Comparison of ENCODE assay signal across 2 cellular contexts in the genomic region with DNA sequence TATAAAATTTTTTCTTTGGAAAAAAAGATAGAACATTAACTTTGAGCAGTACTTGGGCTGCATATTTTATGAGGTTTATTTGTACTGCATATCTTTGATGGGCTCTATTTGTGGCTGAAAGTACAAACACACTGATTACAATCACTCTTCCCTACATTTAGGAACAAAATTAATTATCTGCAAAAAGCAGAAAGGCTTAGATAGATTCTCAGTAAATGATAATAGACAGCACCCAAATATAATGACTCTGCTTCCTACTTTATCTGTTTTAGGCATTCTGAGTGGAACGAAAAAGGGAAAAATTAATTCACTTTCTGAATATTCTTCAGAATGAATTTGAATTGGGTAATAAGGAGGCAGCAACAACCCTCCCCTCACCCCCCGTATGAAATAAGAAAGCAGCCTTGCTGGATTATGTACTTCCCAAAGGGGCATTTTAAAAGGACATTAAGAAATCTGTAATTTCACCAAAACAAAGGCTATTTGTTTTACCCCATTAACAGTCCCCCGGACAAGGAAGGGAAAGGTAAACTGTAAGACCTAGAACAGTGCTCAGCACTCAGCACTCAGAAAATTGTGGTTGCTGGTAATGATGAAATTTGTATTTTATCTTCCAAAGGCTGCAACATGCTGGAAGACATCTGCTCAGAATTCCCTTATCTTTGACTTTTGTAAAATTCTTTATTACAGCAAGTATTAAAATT.
TF ChIP-seq lines count a peak whose summit lies in the region.

No MANE protein-coding gene starts in this region.

TF ChIP-seq in SK-N-SH treated with all-trans-retinoic acid at 6 μM for 48 hours, 23 proteins besides CTCF, POLR2A, EP300 and RAD21 (continued from another document):
- TF ChIP-seq, protein P1, sequence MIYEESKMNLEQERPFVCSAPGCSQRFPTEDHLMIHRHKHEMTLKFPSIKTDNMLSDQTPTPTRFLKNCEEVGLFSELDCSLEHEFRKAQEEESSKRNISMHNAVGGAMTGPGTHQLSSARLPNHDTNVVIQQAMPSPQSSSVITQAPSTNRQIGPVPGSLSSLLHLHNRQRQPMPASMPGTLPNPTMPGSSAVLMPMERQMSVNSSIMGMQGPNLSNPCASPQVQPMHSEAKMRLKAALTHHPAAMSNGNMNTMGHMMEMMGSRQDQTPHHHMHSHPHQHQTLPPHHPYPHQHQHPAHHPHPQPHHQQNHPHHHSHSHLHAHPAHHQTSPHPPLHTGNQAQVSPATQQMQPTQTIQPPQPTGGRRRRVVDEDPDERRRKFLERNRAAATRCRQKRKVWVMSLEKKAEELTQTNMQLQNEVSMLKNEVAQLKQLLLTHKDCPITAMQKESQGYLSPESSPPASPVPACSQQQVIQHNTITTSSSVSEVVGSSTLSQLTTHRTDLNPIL (CRISPR knock-in tag; IDR thresholded peaks at IDR 0.05; ENCODE audit: low read depth): no peak
- TF ChIP-seq, protein P2, sequence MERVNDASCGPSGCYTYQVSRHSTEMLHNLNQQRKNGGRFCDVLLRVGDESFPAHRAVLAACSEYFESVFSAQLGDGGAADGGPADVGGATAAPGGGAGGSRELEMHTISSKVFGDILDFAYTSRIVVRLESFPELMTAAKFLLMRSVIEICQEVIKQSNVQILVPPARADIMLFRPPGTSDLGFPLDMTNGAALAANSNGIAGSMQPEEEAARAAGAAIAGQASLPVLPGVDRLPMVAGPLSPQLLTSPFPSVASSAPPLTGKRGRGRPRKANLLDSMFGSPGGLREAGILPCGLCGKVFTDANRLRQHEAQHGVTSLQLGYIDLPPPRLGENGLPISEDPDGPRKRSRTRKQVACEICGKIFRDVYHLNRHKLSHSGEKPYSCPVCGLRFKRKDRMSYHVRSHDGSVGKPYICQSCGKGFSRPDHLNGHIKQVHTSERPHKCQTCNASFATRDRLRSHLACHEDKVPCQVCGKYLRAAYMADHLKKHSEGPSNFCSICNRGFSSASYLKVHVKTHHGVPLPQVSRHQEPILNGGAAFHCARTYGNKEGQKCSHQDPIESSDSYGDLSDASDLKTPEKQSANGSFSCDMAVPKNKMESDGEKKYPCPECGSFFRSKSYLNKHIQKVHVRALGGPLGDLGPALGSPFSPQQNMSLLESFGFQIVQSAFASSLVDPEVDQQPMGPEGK (CRISPR knock-in tag; IDR thresholded peaks at IDR 0.05; ENCODE audit: borderline replicate concordance): no peak
- no peak for TF ChIP-seq ARNTL (CRISPR knock-in tag; IDR thresholded peaks at IDR 0.05; ENCODE audit: borderline replicate concordance, low read depth)
- TF ChIP-seq TOX (CRISPR knock-in tag; IDR thresholded peaks at IDR 0.05; ENCODE audit: borderline replicate concordance): no peak
- TF ChIP-seq, protein P3, sequence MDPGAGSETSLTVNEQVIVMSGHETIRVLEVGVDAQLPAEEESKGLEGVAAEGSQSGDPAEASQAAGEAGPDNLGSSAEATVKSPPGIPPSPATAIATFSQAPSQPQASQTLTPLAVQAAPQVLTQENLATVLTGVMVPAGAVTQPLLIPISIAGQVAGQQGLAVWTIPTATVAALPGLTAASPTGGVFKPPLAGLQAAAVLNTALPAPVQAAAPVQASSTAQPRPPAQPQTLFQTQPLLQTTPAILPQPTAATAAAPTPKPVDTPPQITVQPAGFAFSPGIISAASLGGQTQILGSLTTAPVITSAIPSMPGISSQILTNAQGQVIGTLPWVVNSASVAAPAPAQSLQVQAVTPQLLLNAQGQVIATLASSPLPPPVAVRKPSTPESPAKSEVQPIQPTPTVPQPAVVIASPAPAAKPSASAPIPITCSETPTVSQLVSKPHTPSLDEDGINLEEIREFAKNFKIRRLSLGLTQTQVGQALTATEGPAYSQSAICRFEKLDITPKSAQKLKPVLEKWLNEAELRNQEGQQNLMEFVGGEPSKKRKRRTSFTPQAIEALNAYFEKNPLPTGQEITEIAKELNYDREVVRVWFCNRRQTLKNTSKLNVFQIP (CRISPR knock-in tag; IDR thresholded peaks at IDR 0.05; ENCODE audit: borderline replicate concordance, low read depth): no peak
- no peak for TF ChIP-seq ZFP3 (CRISPR knock-in tag; IDR thresholded peaks at IDR 0.05)
- TF ChIP-seq ZNF70 (CRISPR knock-in tag; IDR thresholded peaks at IDR 0.05): no peak
- TF ChIP-seq OSR1 (CRISPR knock-in tag; IDR thresholded peaks at IDR 0.05): no peak
- no peak for TF ChIP-seq BACH2 (CRISPR knock-in tag; IDR thresholded peaks at IDR 0.05; ENCODE audit: borderline replicate concordance)
- no peak for TF ChIP-seq CSDC2 (CRISPR knock-in tag; IDR thresholded peaks at IDR 0.05)
- no peak for TF ChIP-seq RARB (CRISPR knock-in tag; IDR thresholded peaks at IDR 0.05)

TF ChIP-seq in HepG2, 621 proteins besides CTCF, POLR2A, EP300 and RAD21 (continued from another document):
- TF ChIP-seq, protein P4, sequence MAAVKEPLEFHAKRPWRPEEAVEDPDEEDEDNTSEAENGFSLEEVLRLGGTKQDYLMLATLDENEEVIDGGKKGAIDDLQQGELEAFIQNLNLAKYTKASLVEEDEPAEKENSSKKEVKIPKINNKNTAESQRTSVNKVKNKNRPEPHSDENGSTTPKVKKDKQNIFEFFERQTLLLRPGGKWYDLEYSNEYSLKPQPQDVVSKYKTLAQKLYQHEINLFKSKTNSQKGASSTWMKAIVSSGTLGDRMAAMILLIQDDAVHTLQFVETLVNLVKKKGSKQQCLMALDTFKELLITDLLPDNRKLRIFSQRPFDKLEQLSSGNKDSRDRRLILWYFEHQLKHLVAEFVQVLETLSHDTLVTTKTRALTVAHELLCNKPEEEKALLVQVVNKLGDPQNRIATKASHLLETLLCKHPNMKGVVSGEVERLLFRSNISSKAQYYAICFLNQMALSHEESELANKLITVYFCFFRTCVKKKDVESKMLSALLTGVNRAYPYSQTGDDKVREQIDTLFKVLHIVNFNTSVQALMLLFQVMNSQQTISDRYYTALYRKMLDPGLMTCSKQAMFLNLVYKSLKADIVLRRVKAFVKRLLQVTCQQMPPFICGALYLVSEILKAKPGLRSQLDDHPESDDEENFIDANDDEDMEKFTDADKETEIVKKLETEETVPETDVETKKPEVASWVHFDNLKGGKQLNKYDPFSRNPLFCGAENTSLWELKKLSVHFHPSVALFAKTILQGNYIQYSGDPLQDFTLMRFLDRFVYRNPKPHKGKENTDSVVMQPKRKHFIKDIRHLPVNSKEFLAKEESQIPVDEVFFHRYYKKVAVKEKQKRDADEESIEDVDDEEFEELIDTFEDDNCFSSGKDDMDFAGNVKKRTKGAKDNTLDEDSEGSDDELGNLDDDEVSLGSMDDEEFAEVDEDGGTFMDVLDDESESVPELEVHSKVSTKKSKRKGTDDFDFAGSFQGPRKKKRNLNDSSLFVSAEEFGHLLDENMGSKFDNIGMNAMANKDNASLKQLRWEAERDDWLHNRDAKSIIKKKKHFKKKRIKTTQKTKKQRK (IDR thresholded peaks at IDR 0.05; ENCODE audit: low read length): no peak
- TF ChIP-seq ZNF589 (CRISPR knock-in tag; conservative IDR thresholded peaks at IDR 0.05): no peak
